In the genomic region with DNA sequence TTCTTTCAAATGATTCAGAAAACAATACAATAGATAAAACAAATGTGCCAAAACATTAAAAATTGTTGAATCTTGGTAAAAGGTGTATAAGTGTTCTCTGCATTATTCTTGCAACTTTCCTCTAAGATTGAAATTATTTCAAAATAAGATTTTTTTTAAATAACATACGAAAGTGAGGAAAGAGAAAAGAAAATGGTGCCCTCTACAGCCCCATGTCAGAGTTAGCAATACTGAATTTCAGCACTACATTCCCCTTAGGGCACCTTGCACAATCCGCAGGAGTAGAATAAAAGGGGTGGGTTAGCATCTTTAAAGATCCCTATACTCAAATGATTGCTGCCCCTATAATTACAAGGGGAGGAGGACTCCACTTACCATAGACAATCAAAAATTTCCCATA, we compare ENCODE assay signal across 20 cellular contexts.
DNase-seq lines count a peak whose midpoint lies in the region; ATAC-seq and TF ChIP-seq lines count a peak whose summit lies in the region.
"Had no signal": no experiment of that assay in that cellular context is flagged by ENCODE, and none has a peak within 500 bp of the region (broad histone marks: within the 10 kb centered on the region; RNA-seq: fewer than 3 reads in every experiment).

No MANE protein-coding gene starts in this region.

- CTCF ChIA-PET in HCT116 (lab: Charles Lee) (no interaction called here), PC-9 (lab: Charles Lee) (no interaction called here)

- H3K4me2 ChIP-seq in HCT116 (ENCODE audit: low read length), result no peak overlapping the region
- H3K4me2 ChIP-seq in PC-9, result no peak overlapping the region
- H3K4me2 ChIP-seq in hepatocyte, result no peak overlapping the region

- H3K4me3 ChIP-seq in HCT116 (replicated peaks in 1 of 2; ENCODE audit: low read depth in 1 of 2, low read length in 2 of 2) (no peak overlapping the region), PC-9 (no peak overlapping the region), hepatocyte (no peak overlapping the region)

- DNase-seq in GM10266 (ENCODE audit: extremely low spot score), result no peak
- DNase-seq in HCT116 (ENCODE audit: low read depth, low spot score), result no peak
- DNase-seq in PC-9, result no peak
- DNase-seq in hepatocyte (ENCODE audit: low spot score), result no peak
- no peak for DNase-seq in EL
- DNase-seq in medulla oblongata (ENCODE audit: extremely low spot score), result no peak
- DNase-seq in iPS-NIHi7 (ENCODE audit: extremely low spot score), result no peak
- no peak for DNase-seq in DMS153 (lab: John Stamatoyannopoulos, UW)
- DNase-seq: activated CD4-positive, alpha-beta T cell treated with anti-CD3 and anti-CD28 coated beads, Interleukin-2, amount 50 U/mL, for 4 hours; activated naive CD4-positive, alpha-beta T cell treated with Interleukin-2 at 50 U/mL for 16 hours; activated T-cell treated with anti-CD3 and anti-CD28 coated beads for 4 hours; anterior cingulate cortex; Calu3; GF-D8; hypothalamus; kidney glomerular epithelial cell; NCI-H1092; NCI-H2107; NCI-H524 treated with DMSO at 0.1 percent for 48 hours had no signal

- no peak for TF ChIP-seq POLR2A in HCT116 (IDR thresholded peaks at IDR 0.05; ENCODE audit: borderline replicate concordance, extremely low read depth, insufficient read depth, insufficient read length)

- H3K27ac ChIP-seq in HCT116 (ENCODE audit: low read depth, low read length), result no peak overlapping the region
- no peak overlapping the region for H3K27ac ChIP-seq in PC-9
- no peak overlapping the region for H3K27ac ChIP-seq in hepatocyte

- POLR2A ChIA-PET in HCT116 (lab: Charles Lee) (no interaction called here), PC-9 (lab: Charles Lee; ENCODE audit: unreplicated experiment) (no interaction called here)

- RAD21 ChIA-PET in HCT116 (lab: Charles Lee; ENCODE audit: low non-redundant PET in 1 of 2, low total read pairs in 2 of 2, uncharacterized antibody in 2 of 2, unreplicated experiment in 2 of 2), result no interaction called here

- H3K4me1 ChIP-seq in HCT116 (ENCODE audit: control insufficient read depth in 1 of 2, insufficient read depth in 2 of 2, low read length in 2 of 2), result no peaks in the 10 kb centered on the region
- H3K4me1 ChIP-seq in PC-9 (replicated peaks; ENCODE audit: insufficient read depth), result no peaks in the 10 kb centered on the region
- H3K4me1 ChIP-seq in hepatocyte (ENCODE audit: insufficient read depth), result no peaks in the 10 kb centered on the region

- TF ChIP-seq RAD21 in HCT116 (IDR thresholded peaks at IDR 0.05; ENCODE audit: low read depth), result peak; percentile 16; the same call in 1 of the 2 replicates

- intact Hi-C loops in HCT116 (cut with micrococcal nuclease) (no loop called here), PC-9 (cut with micrococcal nuclease; ENCODE audit: unreplicated experiment) (no loop called here)

- TF ChIP-seq CTCF in GM10266 (IDR thresholded peaks at IDR 0.05; ENCODE audit: control insufficient read depth, insufficient read depth, low read depth, missing control alignments) (peak; percentile 9), HCT116 (IDR thresholded peaks at IDR 0.05 in 2 of 3, conservative IDR thresholded peaks at IDR 0.05 in 1 of 3; ENCODE audit: borderline replicate concordance in 1 of 3, insufficient read depth in 1 of 3, low read depth in 2 of 3, low read length in 2 of 3) (no peak), PC-9 (conservative IDR thresholded peaks at IDR 0.05) (peak; percentile 17; the same call in 1 of the 2 replicates), hepatocyte (IDR thresholded peaks at IDR 0.05; ENCODE audit: poor library complexity) (peak; percentile 29)

- H2AFZ ChIP-seq in HCT116 (ENCODE audit: low read depth, low read length, poor library complexity, severe bottlenecking) (no peak overlapping the region), PC-9 (no peak overlapping the region), hepatocyte (no peak overlapping the region)

- no peaks in the 10 kb centered on the region for H3K27me3 ChIP-seq in HCT116 (ENCODE audit: insufficient read depth, low read length)
- H3K27me3 ChIP-seq in PC-9 (ENCODE audit: insufficient read depth, low read depth), result 0 out of 2 replicates have a peak, but pooled peaks cover 3% of the 10 kb centered on the region
- no peaks in the 10 kb centered on the region for H3K27me3 ChIP-seq in hepatocyte

- no peak overlapping the region for H3K9ac ChIP-seq in HCT116 (ENCODE audit: low read length)

- ATAC-seq in HCT116, result no peak
- ATAC-seq: stimulated activated effector memory CD8-positive, alpha-beta T cell treated with anti-CD3 and anti-CD28 coated beads, Interleukin-12 subunit alpha, Interleukin-12 subunit beta, amount 100 ng/mL, for 72 hours had no signal

- H3K9me2 ChIP-seq in HCT116 (ENCODE audit: insufficient read depth) (no peaks in the 10 kb centered on the region), PC-9 (ENCODE audit: insufficient read depth) (no peaks in the 10 kb centered on the region), hepatocyte (replicated peaks; ENCODE audit: insufficient read depth) (no peaks in the 10 kb centered on the region)

- 88% methylated on average over 2 of the region's 2 CpGs for WGBS in hepatocyte (ENCODE audit: low lambda C conversion rate, missing lambda C conversion rate)

- no peaks in the 10 kb centered on the region for H3F3A ChIP-seq in PC-9 (ENCODE audit: insufficient read depth, low read depth)

- BruUV-seq in HCT116 (replicated peaks; lab: Mats Ljungman, UMichigan) (no TSS peak), PC-9 (replicated peaks; lab: Mats Ljungman, UMichigan) (no TSS peak)

- H3K79me2 ChIP-seq in HCT116 (ENCODE audit: insufficient read depth, low read length) (no peaks in the 10 kb centered on the region), PC-9 (ENCODE audit: low read depth) (no peaks in the 10 kb centered on the region), hepatocyte (no peaks in the 10 kb centered on the region)

- H4K20me1 ChIP-seq in HCT116 (ENCODE audit: insufficient read depth) (no peaks in the 10 kb centered on the region), PC-9 (ENCODE audit: insufficient read depth) (no peaks in the 10 kb centered on the region), hepatocyte (ENCODE audit: insufficient read depth, poor library complexity, severe bottlenecking) (no peaks in the 10 kb centered on the region)

- H3K9me3 ChIP-seq in HCT116 (ENCODE audit: control insufficient read depth in 1 of 2, insufficient read depth in 1 of 2, low read depth in 1 of 2, low read length in 2 of 2), result peaks cover 0 to 4% of the 10 kb centered on the region in 2 experiments; a peak in 1 of 4 replicates
- no peaks in the 10 kb centered on the region for H3K9me3 ChIP-seq in PC-9 (ENCODE audit: insufficient read depth, low read depth)
- H3K9me3 ChIP-seq in hepatocyte (ENCODE audit: low read depth), result no peaks in the 10 kb centered on the region

- H3K36me3 ChIP-seq in HCT116 (ENCODE audit: control insufficient read depth in 1 of 2, insufficient read depth in 2 of 2, low read length in 2 of 2) (no peaks in the 10 kb centered on the region), PC-9 (ENCODE audit: low read depth) (no peaks in the 10 kb centered on the region), hepatocyte (replicated peaks; ENCODE audit: insufficient read depth, low read depth) (no peaks in the 10 kb centered on the region)

TF ChIP-seq in HCT116, 20 proteins besides CTCF, POLR2A, EP300 and RAD21 (continues in another document):
- TF ChIP-seq ZFX (IDR thresholded peaks at IDR 0.05), result no peak
- TF ChIP-seq, protein P1, sequence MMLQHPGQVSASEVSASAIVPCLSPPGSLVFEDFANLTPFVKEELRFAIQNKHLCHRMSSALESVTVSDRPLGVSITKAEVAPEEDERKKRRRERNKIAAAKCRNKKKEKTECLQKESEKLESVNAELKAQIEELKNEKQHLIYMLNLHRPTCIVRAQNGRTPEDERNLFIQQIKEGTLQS (IDR thresholded peaks at IDR 0.05), result no peak
- no peak for TF ChIP-seq ELF1 (IDR thresholded peaks at IDR 0.05; ENCODE audit: borderline replicate concordance, low read depth)
- TF ChIP-seq CEBPB (IDR thresholded peaks at IDR 0.05; ENCODE audit: low read depth), result no peak
- TF ChIP-seq ZBTB33 (IDR thresholded peaks at IDR 0.05; ENCODE audit: extremely low read depth, insufficient replicate concordance, low read length), result no peak
- TF ChIP-seq EGR1 (IDR thresholded peaks at IDR 0.05; ENCODE audit: low read depth), result no peak
- TF ChIP-seq EZH2 (IDR thresholded peaks at IDR 0.05), result no peak
- no peak for TF ChIP-seq TCF7L2 (IDR thresholded peaks at IDR 0.05; ENCODE audit: borderline replicate concordance, extremely low read depth, insufficient read depth, insufficient read length)
- no peak for TF ChIP-seq YY1 (IDR thresholded peaks at IDR 0.05; ENCODE audit: extremely low read depth, insufficient replicate concordance, low read depth, low read length)
- no peak for TF ChIP-seq MAX (IDR thresholded peaks at IDR 0.05)
- TF ChIP-seq FOSL1 (IDR thresholded peaks at IDR 0.05; ENCODE audit: low read depth), result no peak
- no peak for TF ChIP-seq POLR2AphosphoS5 (IDR thresholded peaks at IDR 0.05; ENCODE audit: low read depth, low read length)
- no peak for TF ChIP-seq SRF (IDR thresholded peaks at IDR 0.05; ENCODE audit: low read depth)
- TF ChIP-seq ZNF274 (IDR thresholded peaks at IDR 0.05; ENCODE audit: low read depth, low read length), result no peak
- TF ChIP-seq CBX3 (IDR thresholded peaks at IDR 0.05; ENCODE audit: low read depth), result no peak
- no peak for TF ChIP-seq EZH2phosphoT487 (IDR thresholded peaks at IDR 0.05; ENCODE audit: borderline replicate concordance)
- TF ChIP-seq SP1 (IDR thresholded peaks at IDR 0.05; ENCODE audit: low read depth), result no peak
- no peak for TF ChIP-seq JUND (IDR thresholded peaks at IDR 0.05)
- no peak for TF ChIP-seq SIN3A (IDR thresholded peaks at IDR 0.05; ENCODE audit: low read depth)

Comparison
In these comparisons a context has a peak if more than half of its experiments do, and no peak if none do; other contexts are left out.
1. CTCF ChIP-seq: peak in GM10266 (single experiment), PC-9 (single experiment) and hepatocyte (single experiment); none in HCT116 (0 of 3).